25 cellular contexts compared by ENCODE assay signal in genomic region chr1:161402446-161402845, GRCh38. TPM values are rescaled to one million over a fixed set of nuclear protein-coding genes. Genes with fewer than 3 reads are reported as not detected.
"Had no signal": no experiment of that assay in that cellular context is flagged by ENCODE, and none has a peak within 500 bp of the region (broad histone marks: within the 10 kb centered on the region; RNA-seq: fewer than 3 reads in every experiment).

No MANE protein-coding gene starts in this region.

- H3K36me3 Mint-ChIP-seq: WTC11 had no signal

- DNase-seq: activated CD4-positive, alpha-beta T cell treated with anti-CD3 and anti-CD28 coated beads for 36 hours; activated CD4-positive, alpha-beta T cell treated with anti-CD3 and anti-CD28 coated beads, Interleukin-2, amount 50 U/mL, for 48 hours; activated naive CD8-positive, alpha-beta T cell treated with anti-CD3 and anti-CD28 coated beads, Interleukin-2, amount 10 ng/mL, durations not matched to agents 7 days and 5 days; activated T-cell treated with anti-CD3 and anti-CD28 coated beads for 4 hours; body of pancreas; caudate nucleus; endodermal cell; heart left ventricle; left ventricle myocardium inferior; ovary; right lobe of liver; stimulated activated CD4-positive, alpha-beta T cell treated with anti-CD3 and anti-CD28 coated beads, Interleukin-15, amount 100 ng/mL, for 24 hours; stimulated activated CD4-positive, alpha-beta T cell treated with anti-CD3 and anti-CD28 coated beads, Interleukin-2, amount 100 ng/mL, for 48 hours had no signal

- H3K27ac Mint-ChIP-seq: activated CD4-positive, alpha-beta T cell treated with anti-CD3 and anti-CD28 coated beads for 36 hours; activated naive CD8-positive, alpha-beta T cell treated with anti-CD3 and anti-CD28 coated beads, Interleukin-2, amount 10 ng/mL, durations not matched to agents 7 days and 5 days; activated T-helper 1 cell treated with anti-CD3 and anti-CD28 coated beads, Interleukin-12 subunit alpha, Interleukin-12 subunit beta, Interleukin-2, Interleukin-4 antibody, amounts not matched to agents 30 ng/mL and 10 ng/mL and 1 ng/mL, durations not matched to agents 14 hours and 24 hours and 36 hours; endodermal cell; stimulated activated naive CD8-positive, alpha-beta T cell treated with anti-CD3 and anti-CD28 coated beads, Interleukin-15, Interleukin-2, amounts not matched to agents 100 ng/mL and 50 ng/mL, for 24 hours; T-helper 2 cell treated with Interferon-gamma antibody and Interleukin-4, amounts not matched to agents 5 μg/mL and 100 μg/mL, for 36 hours; WTC11 had no signal

- H3K27me3 ChIP-seq: body of pancreas, gastroesophageal sphincter, heart left ventricle, ovary, right lobe of liver, tibial nerve, vagina had no signal

- H3K4me3 Mint-ChIP-seq: activated CD4-positive, alpha-beta T cell treated with anti-CD3 and anti-CD28 coated beads for 36 hours; activated naive CD8-positive, alpha-beta T cell treated with anti-CD3 and anti-CD28 coated beads, Interleukin-2, amount 10 ng/mL, durations not matched to agents 7 days and 5 days; activated T-helper 1 cell treated with anti-CD3 and anti-CD28 coated beads, Interleukin-12 subunit alpha, Interleukin-12 subunit beta, Interleukin-2, Interleukin-4 antibody, amounts not matched to agents 30 ng/mL and 10 ng/mL and 1 ng/mL, durations not matched to agents 14 hours and 24 hours and 36 hours; endodermal cell; stimulated activated naive CD8-positive, alpha-beta T cell treated with anti-CD3 and anti-CD28 coated beads, Interleukin-15, Interleukin-2, amounts not matched to agents 100 ng/mL and 50 ng/mL, for 24 hours; T-helper 2 cell treated with Interferon-gamma antibody and Interleukin-4, amounts not matched to agents 5 μg/mL and 100 μg/mL, for 36 hours; WTC11 had no signal

- ATAC-seq: activated CD4-positive, alpha-beta T cell treated with anti-CD3 and anti-CD28 coated beads for 36 hours; body of pancreas; gastroesophageal sphincter; heart left ventricle; WTC11 had no signal

- H3K9me3 ChIP-seq: body of pancreas, gastroesophageal sphincter, heart left ventricle, left ventricle myocardium inferior, ovary, right lobe of liver, tibial nerve, vagina had no signal

- H3K36me3 ChIP-seq: gastroesophageal sphincter, heart left ventricle, left ventricle myocardium inferior, ovary, right lobe of liver, vagina had no signal

- H3K27ac ChIP-seq: body of pancreas, gastroesophageal sphincter, heart left ventricle, left ventricle myocardium inferior, ovary, right lobe of liver, tibial nerve, vagina had no signal

- H3K9me3 Mint-ChIP-seq: activated naive CD8-positive, alpha-beta T cell treated with anti-CD3 and anti-CD28 coated beads, Interleukin-2, amount 10 ng/mL, durations not matched to agents 7 days and 5 days; WTC11 had no signal

- H3K4me3 ChIP-seq: body of pancreas, gastroesophageal sphincter, heart left ventricle, left ventricle myocardium inferior, ovary, right lobe of liver, tibial nerve, vagina had no signal

RNA-seq across cellular contexts. Expression of gene CFAP126, which starts 34.8 kb away (rescaled TPM):
- total RNA-seq: activated CD4-positive, alpha-beta T cell treated with anti-CD3 and anti-CD28 coated beads for 36 hours; activated naive CD8-positive, alpha-beta T cell treated with anti-CD3 and anti-CD28 coated beads, Interleukin-2, amount 10 ng/mL, durations not matched to agents 7 days and 5 days; activated T-helper 1 cell treated with anti-CD3 and anti-CD28 coated beads, Interleukin-12 subunit alpha, Interleukin-12 subunit beta, Interleukin-2, Interleukin-4 antibody, amounts not matched to agents 30 ng/mL and 10 ng/mL and 1 ng/mL, durations not matched to agents 14 hours and 24 hours and 36 hours; body of pancreas; gastroesophageal sphincter; heart left ventricle; kidney epithelial cell; left ventricle myocardium inferior; mononuclear cell; pulmonary artery endothelial cell; right lobe of liver; vagina; WTC11 had no signal
- polyA plus RNA-seq: esophagus, heart left ventricle, small intestine had no signal
